11 cellular contexts compared by ENCODE assay signal in the genomic region with DNA sequence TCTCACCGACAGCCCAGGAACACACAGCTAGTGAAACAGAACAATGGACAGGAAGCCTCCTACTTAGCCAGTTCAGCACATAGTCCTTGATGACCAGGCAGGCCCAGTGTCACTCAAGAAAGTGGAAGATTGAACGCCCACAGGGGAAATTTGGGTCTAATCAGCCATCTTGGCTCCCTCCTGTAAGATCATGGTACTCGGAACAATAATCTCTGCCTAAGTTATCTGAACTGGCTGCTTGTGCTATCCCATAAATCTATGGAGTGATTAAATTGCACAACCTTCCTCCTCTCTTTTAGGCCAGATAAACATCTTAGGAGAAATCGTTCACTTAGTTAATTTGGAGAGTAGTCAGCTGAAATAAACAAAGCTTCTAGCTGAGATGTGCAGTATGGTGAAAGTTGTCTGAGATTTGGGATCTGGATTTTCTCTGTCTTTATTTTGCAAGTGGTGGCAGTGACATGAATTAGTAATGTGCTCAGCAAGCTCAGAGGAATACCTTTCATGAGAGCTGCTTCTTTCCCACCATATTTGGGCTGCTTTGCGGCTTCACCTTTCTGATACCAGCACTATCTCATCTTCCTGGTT.
A peak's percentile ranks its signal among the peaks of the same experiment; 100 is the strongest.
DNase-seq lines count a peak whose midpoint lies in the region; ATAC-seq and TF ChIP-seq lines count a peak whose summit lies in the region.
"Had no signal": no experiment of that assay in that cellular context is flagged by ENCODE, and none has a peak within 500 bp of the region (broad histone marks: within the 10 kb centered on the region; RNA-seq: fewer than 3 reads in every experiment).

No MANE protein-coding gene starts in this region.

- no peak overlapping the region for H3K56ac ChIP-seq in H9 (ENCODE audit: insufficient read length, low read depth, low read length)

- H3K27me3 ChIP-seq in SK-N-SH (ENCODE audit: insufficient read depth) = no peaks in the 10 kb centered on the region
- H3K27me3 ChIP-seq in smooth muscle cell (ENCODE audit: low read depth) = no peaks in the 10 kb centered on the region
- peaks cover 51% of the 10 kb centered on the region for H3K27me3 ChIP-seq in H9 (ENCODE audit: insufficient read depth, low read length)

- H3K9me3 ChIP-seq in SK-N-SH = no peaks in the 10 kb centered on the region
- H3K9me3 ChIP-seq in smooth muscle cell (replicated peaks; ENCODE audit: low read depth) = no peaks in the 10 kb centered on the region
- no peaks in the 10 kb centered on the region for H3K9me3 ChIP-seq in H9 (ENCODE audit: control insufficient read depth, low read depth, low read length)

- H3F3A ChIP-seq in SK-N-SH (replicated peaks; ENCODE audit: insufficient read depth) (no peaks in the 10 kb centered on the region), smooth muscle cell (ENCODE audit: low read depth) (peaks cover 8% of the 10 kb centered on the region)

- H3K4me1 Mint-ChIP-seq in H9 = peaks cover 30 to 33% of the 10 kb centered on the region in 2 experiments

- no peak overlapping the region for H3T11ph ChIP-seq in H9 (ENCODE audit: low read length)

- peak overlapping the region; percentile 38 to 86; a peak in 3 of 4 replicates for H3K27ac ChIP-seq in SK-N-SH (ENCODE audit: low read depth in 2 of 2, low read length in 1 of 2)
- H3K27ac ChIP-seq in smooth muscle cell (ENCODE audit: low read depth) = no peak overlapping the region
- H3K27ac ChIP-seq in H9 (ENCODE audit: insufficient read length, low read depth, low read length) = no peak overlapping the region
- H3K27ac ChIP-seq: epithelial cell of prostate had no signal

- TF ChIP-seq EP300 in SK-N-SH (IDR thresholded peaks at IDR 0.05; ENCODE audit: borderline replicate concordance in 1 of 2, low read depth in 1 of 2, low read length in 1 of 2) = peak in 1 of 2 experiments; percentile 48; a peak in 2 of 4 replicates

- no peaks in the 10 kb centered on the region for H3K9me2 ChIP-seq in SK-N-SH

- no peaks in the 10 kb centered on the region for H3K23me2 ChIP-seq in H9 (ENCODE audit: insufficient read length, low read depth, low read length, poor library complexity, severe bottlenecking)

- peaks cover 68% of the 10 kb centered on the region for H3K27me3 Mint-ChIP-seq in H9 (ENCODE audit: low read depth)

- TF ChIP-seq CTCF in SK-N-SH (IDR thresholded peaks at IDR 0.05) = no peak
- TF ChIP-seq CTCF in fibroblast of mammary gland (conservative IDR thresholded peaks at IDR 0.05; ENCODE audit: control insufficient read depth, insufficient read depth, low read depth, low read length) = no peak
- TF ChIP-seq CTCF in smooth muscle cell (IDR thresholded peaks at IDR 0.05; ENCODE audit: borderline replicate concordance, insufficient read depth, poor library complexity, severe bottlenecking) = no peak
- no peak for TF ChIP-seq CTCF in H9 (conservative IDR thresholded peaks at IDR 0.05)

- no peak overlapping the region for H3K14ac ChIP-seq in H9 (ENCODE audit: insufficient read depth, low read length)

- H2BK5ac ChIP-seq in H9 (ENCODE audit: insufficient read length, low read length) = no peak overlapping the region

- TF ChIP-seq RAD21 in SK-N-SH (IDR thresholded peaks at IDR 0.05; ENCODE audit: low read length) = no peak

- H3K23ac ChIP-seq in H9 (ENCODE audit: insufficient read length, low read depth, low read length) = no peak overlapping the region

- H2AK5ac ChIP-seq in H9 (ENCODE audit: insufficient read length, low read length) = no peak overlapping the region

- no peak overlapping the region for H3K18ac ChIP-seq in H9 (ENCODE audit: insufficient read length, low read depth, low read length)

- H3K79me2 ChIP-seq in SK-N-SH (ENCODE audit: insufficient read depth) (no peaks in the 10 kb centered on the region), smooth muscle cell (ENCODE audit: low read depth) (peaks cover 45% of the 10 kb centered on the region), H9 (ENCODE audit: insufficient read depth, low read length) (no peaks in the 10 kb centered on the region)

- H2BK15ac ChIP-seq in H9 (ENCODE audit: low read depth, low read length) = no peak overlapping the region

- H3K4me2 ChIP-seq in SK-N-SH = no peak overlapping the region
- H3K4me2 ChIP-seq in smooth muscle cell = peak overlapping the region; percentile 21
- no peak overlapping the region for H3K4me2 ChIP-seq in H9 (ENCODE audit: insufficient read depth, insufficient read length, low read length)

- WGBS in SK-N-SH (ENCODE audit: low lambda C conversion rate) = 40% methylated on average over 5 of the region's 5 CpGs
- WGBS in smooth muscle cell (ENCODE audit: low lambda C conversion rate) = 47% methylated on average over 5 of the region's 5 CpGs
- no CpG with 5 or more reads among the region's 5 CpGs for WGBS in H9 (ENCODE audit: extremely low coverage, insufficient read length, low lambda C conversion rate)

- CTCF ChIA-PET in SK-N-SH (lab: Yijun Ruan, JAX) = interaction anchor here (1.0 to 2.9 kb wide), 5 partner anchors 11 to 123 kb away, joined by 3 to 13 read pairs (median 5); no protein-coding TSS in a partner anchor

- H3K9me3 Mint-ChIP-seq in H9 = no peaks in the 10 kb centered on the region; a peak in 1 of 5 replicates

- H3K4me1 ChIP-seq in SK-N-SH (ENCODE audit: control insufficient read depth in 1 of 2, insufficient read depth in 2 of 2, low read depth in 1 of 2, low read length in 1 of 2) (peaks cover 0 to 29% of the 10 kb centered on the region in 2 experiments; a peak in 2 of 4 replicates), smooth muscle cell (ENCODE audit: low read depth) (peaks cover 8% of the 10 kb centered on the region), H9 (ENCODE audit: insufficient read depth, low read length) (peaks cover 3% of the 10 kb centered on the region; the same call in 1 of the 2 replicates)

- H3K27ac Mint-ChIP-seq in H9 = peak overlapping the region in 1 of 3 experiments; percentile 53; a peak in 2 of 7 replicates

- H3K4me3 Mint-ChIP-seq in H9 = no peak overlapping the region

- no peak overlapping the region for H4K5ac ChIP-seq in H9 (ENCODE audit: insufficient read length, low read depth, low read length)

- H2AFZ ChIP-seq in SK-N-SH (ENCODE audit: low read depth) = no peak overlapping the region
- no peak overlapping the region for H2AFZ ChIP-seq in smooth muscle cell (ENCODE audit: low read depth)
- no peak overlapping the region for H2AFZ ChIP-seq in H9 (ENCODE audit: low read length)

- H2BK20ac ChIP-seq in H9 (ENCODE audit: low read depth, low read length, poor library complexity, severe bottlenecking) = no peak overlapping the region

- no peak overlapping the region for H2BK120ac ChIP-seq in H9 (ENCODE audit: low read depth, low read length, poor library complexity, severe bottlenecking)

- no peak overlapping the region for H3K4me3 ChIP-seq in SK-N-SH (ENCODE audit: low read depth in 2 of 2, low read length in 1 of 2)
- no peak overlapping the region for H3K4me3 ChIP-seq in fibroblast of mammary gland (ENCODE audit: control insufficient read depth, low read depth, low read length)
- H3K4me3 ChIP-seq in smooth muscle cell = no peak overlapping the region

- POLR2A ChIA-PET in SK-N-SH (lab: Yijun Ruan, JAX) = interaction anchor here (0.6 to 2.3 kb wide), 3 partner anchors 10 to 65 kb away, joined by 3 to 30 read pairs (median 4); no protein-coding TSS in a partner anchor

- H3K9ac ChIP-seq in SK-N-SH (no peak overlapping the region), smooth muscle cell (ENCODE audit: low read depth) (no peak overlapping the region), H9 (ENCODE audit: extremely low read depth, insufficient read length, low read length) (no peak overlapping the region)

- H4K8ac ChIP-seq in H9 (replicated peaks; ENCODE audit: insufficient read length, low read depth, low read length) = no peak overlapping the region

- DNase-seq in SK-N-SH (no peak), fibroblast of mammary gland (ENCODE audit: low read depth) (peak; percentile 12), lung microvascular endothelial cell (ENCODE audit: low read depth in 2 of 2) (peak; percentile 30 to 57), smooth muscle cell (lab: John Stamatoyannopoulos, UW; ENCODE audit: unreplicated experiment) (no peak), H9 (no peak)
- DNase-seq in activated T-cell treated with anti-CD3 and anti-CD28 coated beads, Interleukin-2, amount 50 U/mL, for 1 hour = no peak
- DNase-seq: activated T-cell treated with anti-CD3 and anti-CD28 coated beads, Interleukin-2, amount 50 U/mL, for 48 hours; NCI-H2107 had no signal

- no peak for ATAC-seq in HG03520 (IDR thresholded peaks at IDR 0.05; ENCODE audit: unreplicated experiment)
- ATAC-seq in HG02970 (IDR thresholded peaks at IDR 0.05; ENCODE audit: low FRiP score, unreplicated experiment) = no peak

- H4K20me1 ChIP-seq in SK-N-SH (ENCODE audit: insufficient read depth) = no peaks in the 10 kb centered on the region
- H4K20me1 ChIP-seq in smooth muscle cell (ENCODE audit: low read depth) = peaks cover 38% of the 10 kb centered on the region
- H4K20me1 ChIP-seq in H9 (ENCODE audit: control insufficient read depth, insufficient read depth, insufficient read length) = no peaks in the 10 kb centered on the region

- H3K4ac ChIP-seq in H9 (ENCODE audit: low read depth, low read length) = no peak overlapping the region

- H4K91ac ChIP-seq in H9 (ENCODE audit: insufficient read length, low read depth, low read length) = no peak overlapping the region

- H3K79me1 ChIP-seq in H9 (ENCODE audit: insufficient read depth, low read depth, low read length, poor library complexity, severe bottlenecking) = no peaks in the 10 kb centered on the region

- no peak overlapping the region for H2BK12ac ChIP-seq in H9 (ENCODE audit: insufficient read length, low read depth, low read length)

- H3K36me3 ChIP-seq in SK-N-SH (replicated peaks in 1 of 2; ENCODE audit: control insufficient read depth in 1 of 2, insufficient read depth in 2 of 2, low read length in 1 of 2) (no peaks in the 10 kb centered on the region), smooth muscle cell (ENCODE audit: low read depth) (no peaks in the 10 kb centered on the region)

- H3K36me3 Mint-ChIP-seq in H9 (ENCODE audit: insufficient read depth in 1 of 3, low read depth in 3 of 3) = no peaks in the 10 kb centered on the region; a peak in 1 of 7 replicates

TF ChIP-seq in SK-N-SH, 30 proteins besides CTCF, POLR2A, EP300 and RAD21 (continues in another document):
- no peak for TF ChIP-seq EZH2phosphoT487 (IDR thresholded peaks at IDR 0.05; ENCODE audit: borderline replicate concordance, low read depth)
- TF ChIP-seq MAX (IDR thresholded peaks at IDR 0.05; ENCODE audit: low read depth) = no peak
- no peak for TF ChIP-seq MEF2A (IDR thresholded peaks at IDR 0.05; ENCODE audit: borderline replicate concordance, low read depth)
- no peak for TF ChIP-seq MXI1 (IDR thresholded peaks at IDR 0.05; ENCODE audit: low read depth, low read length)
- no peak for TF ChIP-seq FOSL2 (IDR thresholded peaks at IDR 0.05; ENCODE audit: borderline replicate concordance, low read depth)
- TF ChIP-seq TAF1 (IDR thresholded peaks at IDR 0.05; ENCODE audit: borderline replicate concordance, low read depth, low read length) = no peak
- no peak for TF ChIP-seq SMC3 (IDR thresholded peaks at IDR 0.05; ENCODE audit: low read depth, low read length)
- TF ChIP-seq TEAD4 (IDR thresholded peaks at IDR 0.05; ENCODE audit: borderline replicate concordance, insufficient read depth) = no peak

Comparison
In these comparisons a context has a peak if more than half of its experiments do, and no peak if none do; other contexts are left out.
1. DNase-seq: peak in fibroblast of mammary gland (single experiment) and lung microvascular endothelial cell (2 of 2); none in SK-N-SH (single experiment), smooth muscle cell (single experiment), activated T-cell treated with anti-CD3 and anti-CD28 coated beads, Interleukin-2, amount 50 U/mL, for 1 hour (single experiment) and H9 (single experiment).
2. H3K27ac ChIP-seq: peak in SK-N-SH (2 of 2); none in smooth muscle cell (single experiment) and H9 (single experiment).